In genomic region chr15:71410347-71410746, GRCh38 we compare ENCODE assay signal across 22 cellular contexts.
DNase-seq lines count a peak whose midpoint lies in the region; ATAC-seq, FAIRE-seq and TF ChIP-seq lines count a peak whose summit lies in the region.
"Had no signal": no experiment of that assay in that cellular context is flagged by ENCODE, and none has a peak within 500 bp of the region (broad histone marks: within the 10 kb centered on the region; RNA-seq: fewer than 3 reads in every experiment).

No MANE protein-coding gene starts in this region.

- no peaks in the 10 kb centered on the region for H3K27me3 Mint-ChIP-seq in WTC11 (ENCODE audit: low read depth)

- no peak overlapping the region for H3K4me3 ChIP-seq in small intestine (ENCODE audit: low read depth in 1 of 2, low read length in 2 of 2)
- H3K4me3 ChIP-seq: GM12878, GM23248, HAP-1, K562 had no signal

- 13 to 60% (median 41%) methylated on average over 6 of the region's 6 CpGs for WGBS in small intestine, 3 donors

- FAIRE-seq in small intestine (lab: Jason Lieb, UNC): no peak
- FAIRE-seq: GM12878, K562 had no signal

- peak overlapping the region; percentile 47 to 78 for H3K27ac ChIP-seq in small intestine (ENCODE audit: low read depth in 1 of 2, low read length in 1 of 2)
- H3K27ac ChIP-seq: GM23248 had no signal

- H3K36me3 ChIP-seq in small intestine (ENCODE audit: control insufficient read depth in 2 of 2, insufficient read depth in 2 of 2, low read length in 2 of 2): no peaks in the 10 kb centered on the region
- H3K36me3 ChIP-seq: HAP-1 had no signal

- no peaks in the 10 kb centered on the region for H3K36me3 Mint-ChIP-seq in WTC11
- H3K36me3 Mint-ChIP-seq: CD4-positive, CD25-positive, alpha-beta regulatory T cell had no signal

- no peaks in the 10 kb centered on the region for H3K9me3 Mint-ChIP-seq in WTC11
- H3K9me3 Mint-ChIP-seq: CD4-positive, CD25-positive, alpha-beta regulatory T cell had no signal

- H3K4me1 ChIP-seq in small intestine (ENCODE audit: control insufficient read depth in 2 of 2, insufficient read depth in 1 of 2, low read depth in 1 of 2, low read length in 1 of 2): peaks cover 4% of the 10 kb centered on the region in 2 donors
- H3K4me1 ChIP-seq: HAP-1 had no signal

- POLR2A ChIA-PET in WTC11 (lab: Charles Lee): no interaction called here

- 0 out of 2 replicates have a peak overlapping the region, but pooled peaks have one; percentile 16 for H3K27ac Mint-ChIP-seq in WTC11
- H3K27ac Mint-ChIP-seq: CD4-positive, CD25-positive, alpha-beta regulatory T cell had no signal

- no peak overlapping the region for H3K4me3 Mint-ChIP-seq in WTC11
- H3K4me3 Mint-ChIP-seq: CD4-positive, CD25-positive, alpha-beta regulatory T cell had no signal

- no peak for TF ChIP-seq CTCF in WTC11 (IDR thresholded peaks at IDR 0.05)

- ATAC-seq in WTC11 (no peak), left lobe of liver (peak; percentile 9), HG03571 (IDR thresholded peaks at IDR 0.05; ENCODE audit: unreplicated experiment) (no peak)
- ATAC-seq: GM12878, K562 had no signal

- no peaks in the 10 kb centered on the region for H3K27me3 ChIP-seq in small intestine (ENCODE audit: control insufficient read depth in 2 of 2, insufficient read depth in 2 of 2, low read length in 2 of 2)

- CTCF ChIA-PET in WTC11 (lab: Charles Lee): no interaction called here

- DNase-seq in HT-29 (ENCODE audit: low spot score) (peak; percentile 64), WTC11 (ENCODE audit: low spot score) (no peak), left lobe of liver (ENCODE audit: low spot score) (no peak), small intestine (peak; percentile 93), KG1 (lab: John Stamatoyannopoulos, UW) (no peak), cerebellar cortex (ENCODE audit: low spot score) (no peak)
- DNase-seq: CD4-positive, CD25-positive, alpha-beta regulatory T cell; COR-L47; DND-41; GM23248; NCI-H1092 treated with DMSO at 0.1 percent for 48 hours; NCI-H1436 treated with DMSO at 0.1 percent for 48 hours; NCI-H2029 treated with DMSO at 0.1 percent for 48 hours; NCI-H226; NCI-H510A treated with DMSO at 0.1 percent for 48 hours; NCI-H748 treated with DMSO at 0.1 percent for 48 hours; SIG-M5; SK-N-SH had no signal

- no peaks in the 10 kb centered on the region for H3K9me3 ChIP-seq in small intestine (ENCODE audit: control insufficient read depth, low read depth)
- H3K9me3 ChIP-seq: HAP-1, SK-N-SH had no signal

- H3K4me1 Mint-ChIP-seq in WTC11: peaks cover 22% of the 10 kb centered on the region
- H3K4me1 Mint-ChIP-seq: CD4-positive, CD25-positive, alpha-beta regulatory T cell had no signal

TF ChIP-seq in WTC11, 78 proteins besides CTCF, POLR2A, EP300 and RAD21:
- TF ChIP-seq, protein P1, sequence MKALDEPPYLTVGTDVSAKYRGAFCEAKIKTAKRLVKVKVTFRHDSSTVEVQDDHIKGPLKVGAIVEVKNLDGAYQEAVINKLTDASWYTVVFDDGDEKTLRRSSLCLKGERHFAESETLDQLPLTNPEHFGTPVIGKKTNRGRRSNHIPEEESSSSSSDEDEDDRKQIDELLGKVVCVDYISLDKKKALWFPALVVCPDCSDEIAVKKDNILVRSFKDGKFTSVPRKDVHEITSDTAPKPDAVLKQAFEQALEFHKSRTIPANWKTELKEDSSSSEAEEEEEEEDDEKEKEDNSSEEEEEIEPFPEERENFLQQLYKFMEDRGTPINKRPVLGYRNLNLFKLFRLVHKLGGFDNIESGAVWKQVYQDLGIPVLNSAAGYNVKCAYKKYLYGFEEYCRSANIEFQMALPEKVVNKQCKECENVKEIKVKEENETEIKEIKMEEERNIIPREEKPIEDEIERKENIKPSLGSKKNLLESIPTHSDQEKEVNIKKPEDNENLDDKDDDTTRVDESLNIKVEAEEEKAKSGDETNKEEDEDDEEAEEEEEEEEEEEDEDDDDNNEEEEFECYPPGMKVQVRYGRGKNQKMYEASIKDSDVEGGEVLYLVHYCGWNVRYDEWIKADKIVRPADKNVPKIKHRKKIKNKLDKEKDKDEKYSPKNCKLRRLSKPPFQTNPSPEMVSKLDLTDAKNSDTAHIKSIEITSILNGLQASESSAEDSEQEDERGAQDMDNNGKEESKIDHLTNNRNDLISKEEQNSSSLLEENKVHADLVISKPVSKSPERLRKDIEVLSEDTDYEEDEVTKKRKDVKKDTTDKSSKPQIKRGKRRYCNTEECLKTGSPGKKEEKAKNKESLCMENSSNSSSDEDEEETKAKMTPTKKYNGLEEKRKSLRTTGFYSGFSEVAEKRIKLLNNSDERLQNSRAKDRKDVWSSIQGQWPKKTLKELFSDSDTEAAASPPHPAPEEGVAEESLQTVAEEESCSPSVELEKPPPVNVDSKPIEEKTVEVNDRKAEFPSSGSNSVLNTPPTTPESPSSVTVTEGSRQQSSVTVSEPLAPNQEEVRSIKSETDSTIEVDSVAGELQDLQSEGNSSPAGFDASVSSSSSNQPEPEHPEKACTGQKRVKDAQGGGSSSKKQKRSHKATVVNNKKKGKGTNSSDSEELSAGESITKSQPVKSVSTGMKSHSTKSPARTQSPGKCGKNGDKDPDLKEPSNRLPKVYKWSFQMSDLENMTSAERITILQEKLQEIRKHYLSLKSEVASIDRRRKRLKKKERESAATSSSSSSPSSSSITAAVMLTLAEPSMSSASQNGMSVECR (CRISPR knock-in tag; IDR thresholded peaks at IDR 0.05; ENCODE audit: borderline replicate concordance): no peak
- TF ChIP-seq AR (CRISPR knock-in tag; IDR thresholded peaks at IDR 0.05): no peak
- no peak for TF ChIP-seq ETV6 (CRISPR knock-in tag; IDR thresholded peaks at IDR 0.05)
TF ChIP-seq in WTC11: peak in this region for 0.

Comparison
In these comparisons a context has a peak if more than half of its experiments do, and no peak if none do; other contexts are left out.
1. DNase-seq: peak in HT-29 (single experiment) and small intestine (single experiment); none in WTC11 (single experiment), left lobe of liver (single experiment), KG1 (single experiment) and cerebellar cortex (single experiment).